ENCODE assay signal across 1 cellular context in the genomic region with DNA sequence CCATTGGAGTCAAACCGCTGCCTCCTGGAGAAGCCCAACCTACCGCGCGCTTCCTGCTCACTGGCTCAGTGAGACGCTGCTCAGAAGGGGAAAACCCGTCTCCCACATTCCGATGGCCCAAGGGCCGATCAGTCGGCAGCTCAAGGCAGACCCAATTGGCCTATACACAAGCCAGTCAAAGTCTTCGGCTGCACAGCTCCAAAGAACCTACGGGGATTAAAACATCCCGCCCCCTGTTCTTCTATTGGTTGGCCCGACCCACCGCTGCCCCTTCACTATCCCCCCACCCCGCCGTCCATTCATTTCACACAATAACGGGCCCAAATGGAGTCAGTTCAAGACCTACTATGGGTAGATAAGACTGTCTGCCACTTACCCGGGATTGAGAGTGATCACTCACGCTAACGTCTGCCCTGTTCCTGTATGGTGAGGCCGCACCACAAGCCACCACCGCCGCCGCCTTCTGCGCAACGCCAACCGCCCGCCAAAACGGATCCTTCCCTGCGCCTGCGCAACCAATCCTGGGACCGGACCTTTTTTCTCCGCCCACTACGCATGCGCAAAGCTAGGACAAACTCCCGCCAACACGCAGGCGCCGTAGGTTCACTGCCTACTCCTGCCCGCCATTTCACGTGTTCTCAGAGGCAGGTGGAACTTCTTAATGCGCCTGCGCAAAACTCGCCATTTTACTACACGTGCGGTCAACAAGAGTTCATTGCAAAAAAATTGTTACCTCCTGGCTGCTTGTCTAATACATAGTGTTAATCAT.
A peak's percentile ranks its signal among the peaks of the same experiment; 100 is the strongest.
TF ChIP-seq lines count a peak whose summit lies in the region.

A gene (minus strand): TSS at position 491 of the 769 bp plus-strand sequence. CDS start 22,472 bp downstream, outside the sequence.

TF ChIP-seq in K562, 482 proteins besides CTCF, POLR2A, EP300 and RAD21 (continued from another document and continues in another):
- TF ChIP-seq PTBP1 (IDR thresholded peaks at IDR 0.05; ENCODE audit: low read depth, low read length), result no peak
- TF ChIP-seq ZNF75A (CRISPR knock-in tag; IDR thresholded peaks at IDR 0.05), result no peak
- TF ChIP-seq ZNF436 (CRISPR knock-in tag; IDR thresholded peaks at IDR 0.05), result peak; percentile 34; the same call in 1 of the 2 replicates
- peak; percentile 48; the same call in 1 of the 2 replicates for TF ChIP-seq ZNF263 (CRISPR knock-in tag; IDR thresholded peaks at IDR 0.05; ENCODE audit: borderline replicate concordance)
- TF ChIP-seq NFIC (IDR thresholded peaks at IDR 0.05), result peak; percentile 17; the same call in 1 of the 2 replicates
- TF ChIP-seq ATF1 (CRISPR knock-in tag; IDR thresholded peaks at IDR 0.05), result no peak
- no peak; the same call in 1 of the 2 replicates for TF ChIP-seq ATF1 (tag; IDR thresholded peaks at IDR 0.05)
- TF ChIP-seq CBX5 (IDR thresholded peaks at IDR 0.05; ENCODE audit: borderline replicate concordance, low read depth), result no peak
- peak; percentile 73 for TF ChIP-seq ZFX (CRISPR knock-in tag; IDR thresholded peaks at IDR 0.05)
- TF ChIP-seq CHD1 (IDR thresholded peaks at IDR 0.05; ENCODE audit: low read length), result no peak
- TF ChIP-seq, protein P1, sequence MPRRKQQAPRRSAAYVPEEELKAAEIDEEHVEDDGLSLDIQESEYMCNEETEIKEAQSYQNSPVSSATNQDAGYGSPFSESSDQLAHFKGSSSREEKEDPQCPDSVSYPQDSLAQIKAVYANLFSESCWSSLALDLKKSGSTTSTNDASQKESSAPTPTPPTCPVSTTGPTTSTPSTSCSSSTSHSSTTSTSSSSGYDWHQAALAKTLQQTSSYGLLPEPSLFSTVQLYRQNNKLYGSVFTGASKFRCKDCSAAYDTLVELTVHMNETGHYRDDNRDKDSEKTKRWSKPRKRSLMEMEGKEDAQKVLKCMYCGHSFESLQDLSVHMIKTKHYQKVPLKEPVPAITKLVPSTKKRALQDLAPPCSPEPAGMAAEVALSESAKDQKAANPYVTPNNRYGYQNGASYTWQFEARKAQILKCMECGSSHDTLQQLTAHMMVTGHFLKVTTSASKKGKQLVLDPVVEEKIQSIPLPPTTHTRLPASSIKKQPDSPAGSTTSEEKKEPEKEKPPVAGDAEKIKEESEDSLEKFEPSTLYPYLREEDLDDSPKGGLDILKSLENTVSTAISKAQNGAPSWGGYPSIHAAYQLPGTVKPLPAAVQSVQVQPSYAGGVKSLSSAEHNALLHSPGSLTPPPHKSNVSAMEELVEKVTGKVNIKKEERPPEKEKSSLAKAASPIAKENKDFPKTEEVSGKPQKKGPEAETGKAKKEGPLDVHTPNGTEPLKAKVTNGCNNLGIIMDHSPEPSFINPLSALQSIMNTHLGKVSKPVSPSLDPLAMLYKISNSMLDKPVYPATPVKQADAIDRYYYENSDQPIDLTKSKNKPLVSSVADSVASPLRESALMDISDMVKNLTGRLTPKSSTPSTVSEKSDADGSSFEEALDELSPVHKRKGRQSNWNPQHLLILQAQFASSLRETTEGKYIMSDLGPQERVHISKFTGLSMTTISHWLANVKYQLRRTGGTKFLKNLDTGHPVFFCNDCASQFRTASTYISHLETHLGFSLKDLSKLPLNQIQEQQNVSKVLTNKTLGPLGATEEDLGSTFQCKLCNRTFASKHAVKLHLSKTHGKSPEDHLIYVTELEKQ (CRISPR knock-in tag; IDR thresholded peaks at IDR 0.05), result 0 out of 2 replicates have a peak, but pooled peaks have one; percentile 32
- TF ChIP-seq ZFP36 (IDR thresholded peaks at IDR 0.05; ENCODE audit: low read depth, low read length, partially characterized antibody), result no peak
- TF ChIP-seq GTF2F1 (IDR thresholded peaks at IDR 0.05; ENCODE audit: low read depth, low read length), result peak; percentile 58; the same call in 1 of the 2 replicates
- TF ChIP-seq TOE1 (IDR thresholded peaks at IDR 0.05; ENCODE audit: borderline replicate concordance), result no peak
- no peak for TF ChIP-seq TOE1 (CRISPR knock-in tag; IDR thresholded peaks at IDR 0.05; ENCODE audit: borderline replicate concordance, low read depth)
- TF ChIP-seq ZNF444 (CRISPR knock-in tag; IDR thresholded peaks at IDR 0.05), result no peak
- TF ChIP-seq TFAM (CRISPR knock-in tag; conservative IDR thresholded peaks at IDR 0.05), result no peak
- TF ChIP-seq ZNF274 (IDR thresholded peaks at IDR 0.05; ENCODE audit: borderline replicate concordance, low read depth, low read length), result no peak
- TF ChIP-seq SRF (CRISPR knock-in tag; IDR thresholded peaks at IDR 0.05), result no peak
- peak; percentile 67 for TF ChIP-seq GABPB1 (CRISPR knock-in tag; IDR thresholded peaks at IDR 0.05)
- TF ChIP-seq ESRRB (CRISPR knock-in tag; IDR thresholded peaks at IDR 0.05; ENCODE audit: borderline replicate concordance), result no peak
- TF ChIP-seq HNRNPLL (IDR thresholded peaks at IDR 0.05; ENCODE audit: low read depth, low read length, poor library complexity, severe bottlenecking), result peak; percentile 97
- TF ChIP-seq, protein P2, sequence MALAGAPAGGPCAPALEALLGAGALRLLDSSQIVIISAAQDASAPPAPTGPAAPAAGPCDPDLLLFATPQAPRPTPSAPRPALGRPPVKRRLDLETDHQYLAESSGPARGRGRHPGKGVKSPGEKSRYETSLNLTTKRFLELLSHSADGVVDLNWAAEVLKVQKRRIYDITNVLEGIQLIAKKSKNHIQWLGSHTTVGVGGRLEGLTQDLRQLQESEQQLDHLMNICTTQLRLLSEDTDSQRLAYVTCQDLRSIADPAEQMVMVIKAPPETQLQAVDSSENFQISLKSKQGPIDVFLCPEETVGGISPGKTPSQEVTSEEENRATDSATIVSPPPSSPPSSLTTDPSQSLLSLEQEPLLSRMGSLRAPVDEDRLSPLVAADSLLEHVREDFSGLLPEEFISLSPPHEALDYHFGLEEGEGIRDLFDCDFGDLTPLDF (CRISPR knock-in tag; IDR thresholded peaks at IDR 0.05), result peak; percentile 99
- peak; percentile 36 for TF ChIP-seq NFRKB (IDR thresholded peaks at IDR 0.05; ENCODE audit: low read depth)
- TF ChIP-seq ZBTB17 (CRISPR knock-in tag; IDR thresholded peaks at IDR 0.05), result no peak
- TF ChIP-seq TAF15 (IDR thresholded peaks at IDR 0.05; ENCODE audit: low read depth, low read length), result no peak
- TF ChIP-seq ELF1 (tag; IDR thresholded peaks at IDR 0.05), result peak; percentile 36; the same call in 1 of the 2 replicates
- TF ChIP-seq HDGF (IDR thresholded peaks at IDR 0.05), result no peak
- TF ChIP-seq SIN3A (IDR thresholded peaks at IDR 0.05; ENCODE audit: borderline replicate concordance in 2 of 2, control insufficient read depth in 1 of 2, low read depth in 2 of 2, low read length in 2 of 2), result peak in 1 of 2 experiments; percentile 54; a peak in 2 of 4 replicates
- TF ChIP-seq FOXJ3 (CRISPR knock-in tag; IDR thresholded peaks at IDR 0.05), result no peak
- TF ChIP-seq ARHGAP35 (IDR thresholded peaks at IDR 0.05; ENCODE audit: partially characterized antibody), result no peak
- TF ChIP-seq, protein P3, sequence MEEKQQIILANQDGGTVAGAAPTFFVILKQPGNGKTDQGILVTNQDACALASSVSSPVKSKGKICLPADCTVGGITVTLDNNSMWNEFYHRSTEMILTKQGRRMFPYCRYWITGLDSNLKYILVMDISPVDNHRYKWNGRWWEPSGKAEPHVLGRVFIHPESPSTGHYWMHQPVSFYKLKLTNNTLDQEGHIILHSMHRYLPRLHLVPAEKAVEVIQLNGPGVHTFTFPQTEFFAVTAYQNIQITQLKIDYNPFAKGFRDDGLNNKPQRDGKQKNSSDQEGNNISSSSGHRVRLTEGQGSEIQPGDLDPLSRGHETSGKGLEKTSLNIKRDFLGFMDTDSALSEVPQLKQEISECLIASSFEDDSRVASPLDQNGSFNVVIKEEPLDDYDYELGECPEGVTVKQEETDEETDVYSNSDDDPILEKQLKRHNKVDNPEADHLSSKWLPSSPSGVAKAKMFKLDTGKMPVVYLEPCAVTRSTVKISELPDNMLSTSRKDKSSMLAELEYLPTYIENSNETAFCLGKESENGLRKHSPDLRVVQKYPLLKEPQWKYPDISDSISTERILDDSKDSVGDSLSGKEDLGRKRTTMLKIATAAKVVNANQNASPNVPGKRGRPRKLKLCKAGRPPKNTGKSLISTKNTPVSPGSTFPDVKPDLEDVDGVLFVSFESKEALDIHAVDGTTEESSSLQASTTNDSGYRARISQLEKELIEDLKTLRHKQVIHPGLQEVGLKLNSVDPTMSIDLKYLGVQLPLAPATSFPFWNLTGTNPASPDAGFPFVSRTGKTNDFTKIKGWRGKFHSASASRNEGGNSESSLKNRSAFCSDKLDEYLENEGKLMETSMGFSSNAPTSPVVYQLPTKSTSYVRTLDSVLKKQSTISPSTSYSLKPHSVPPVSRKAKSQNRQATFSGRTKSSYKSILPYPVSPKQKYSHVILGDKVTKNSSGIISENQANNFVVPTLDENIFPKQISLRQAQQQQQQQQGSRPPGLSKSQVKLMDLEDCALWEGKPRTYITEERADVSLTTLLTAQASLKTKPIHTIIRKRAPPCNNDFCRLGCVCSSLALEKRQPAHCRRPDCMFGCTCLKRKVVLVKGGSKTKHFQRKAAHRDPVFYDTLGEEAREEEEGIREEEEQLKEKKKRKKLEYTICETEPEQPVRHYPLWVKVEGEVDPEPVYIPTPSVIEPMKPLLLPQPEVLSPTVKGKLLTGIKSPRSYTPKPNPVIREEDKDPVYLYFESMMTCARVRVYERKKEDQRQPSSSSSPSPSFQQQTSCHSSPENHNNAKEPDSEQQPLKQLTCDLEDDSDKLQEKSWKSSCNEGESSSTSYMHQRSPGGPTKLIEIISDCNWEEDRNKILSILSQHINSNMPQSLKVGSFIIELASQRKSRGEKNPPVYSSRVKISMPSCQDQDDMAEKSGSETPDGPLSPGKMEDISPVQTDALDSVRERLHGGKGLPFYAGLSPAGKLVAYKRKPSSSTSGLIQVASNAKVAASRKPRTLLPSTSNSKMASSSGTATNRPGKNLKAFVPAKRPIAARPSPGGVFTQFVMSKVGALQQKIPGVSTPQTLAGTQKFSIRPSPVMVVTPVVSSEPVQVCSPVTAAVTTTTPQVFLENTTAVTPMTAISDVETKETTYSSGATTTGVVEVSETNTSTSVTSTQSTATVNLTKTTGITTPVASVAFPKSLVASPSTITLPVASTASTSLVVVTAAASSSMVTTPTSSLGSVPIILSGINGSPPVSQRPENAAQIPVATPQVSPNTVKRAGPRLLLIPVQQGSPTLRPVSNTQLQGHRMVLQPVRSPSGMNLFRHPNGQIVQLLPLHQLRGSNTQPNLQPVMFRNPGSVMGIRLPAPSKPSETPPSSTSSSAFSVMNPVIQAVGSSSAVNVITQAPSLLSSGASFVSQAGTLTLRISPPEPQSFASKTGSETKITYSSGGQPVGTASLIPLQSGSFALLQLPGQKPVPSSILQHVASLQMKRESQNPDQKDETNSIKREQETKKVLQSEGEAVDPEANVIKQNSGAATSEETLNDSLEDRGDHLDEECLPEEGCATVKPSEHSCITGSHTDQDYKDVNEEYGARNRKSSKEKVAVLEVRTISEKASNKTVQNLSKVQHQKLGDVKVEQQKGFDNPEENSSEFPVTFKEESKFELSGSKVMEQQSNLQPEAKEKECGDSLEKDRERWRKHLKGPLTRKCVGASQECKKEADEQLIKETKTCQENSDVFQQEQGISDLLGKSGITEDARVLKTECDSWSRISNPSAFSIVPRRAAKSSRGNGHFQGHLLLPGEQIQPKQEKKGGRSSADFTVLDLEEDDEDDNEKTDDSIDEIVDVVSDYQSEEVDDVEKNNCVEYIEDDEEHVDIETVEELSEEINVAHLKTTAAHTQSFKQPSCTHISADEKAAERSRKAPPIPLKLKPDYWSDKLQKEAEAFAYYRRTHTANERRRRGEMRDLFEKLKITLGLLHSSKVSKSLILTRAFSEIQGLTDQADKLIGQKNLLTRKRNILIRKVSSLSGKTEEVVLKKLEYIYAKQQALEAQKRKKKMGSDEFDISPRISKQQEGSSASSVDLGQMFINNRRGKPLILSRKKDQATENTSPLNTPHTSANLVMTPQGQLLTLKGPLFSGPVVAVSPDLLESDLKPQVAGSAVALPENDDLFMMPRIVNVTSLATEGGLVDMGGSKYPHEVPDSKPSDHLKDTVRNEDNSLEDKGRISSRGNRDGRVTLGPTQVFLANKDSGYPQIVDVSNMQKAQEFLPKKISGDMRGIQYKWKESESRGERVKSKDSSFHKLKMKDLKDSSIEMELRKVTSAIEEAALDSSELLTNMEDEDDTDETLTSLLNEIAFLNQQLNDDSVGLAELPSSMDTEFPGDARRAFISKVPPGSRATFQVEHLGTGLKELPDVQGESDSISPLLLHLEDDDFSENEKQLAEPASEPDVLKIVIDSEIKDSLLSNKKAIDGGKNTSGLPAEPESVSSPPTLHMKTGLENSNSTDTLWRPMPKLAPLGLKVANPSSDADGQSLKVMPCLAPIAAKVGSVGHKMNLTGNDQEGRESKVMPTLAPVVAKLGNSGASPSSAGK (IDR thresholded peaks at IDR 0.05), result peak; percentile 92
- TF ChIP-seq ZNF224 (CRISPR knock-in tag; IDR thresholded peaks at IDR 0.05), result peak; percentile 27; the same call in 1 of the 2 replicates
- TF ChIP-seq NCOA6 (IDR thresholded peaks at IDR 0.05), result no peak
- TF ChIP-seq MXI1 (IDR thresholded peaks at IDR 0.05; ENCODE audit: low read depth, low read length), result 0 out of 2 replicates have a peak, but pooled peaks have one; percentile 34
- no peak for TF ChIP-seq BRCA1 (IDR thresholded peaks at IDR 0.05)
- TF ChIP-seq BRCA1 (CRISPR knock-in tag; IDR thresholded peaks at IDR 0.05), result no peak
- peak; percentile 92 for TF ChIP-seq POLR2G (IDR thresholded peaks at IDR 0.05; ENCODE audit: low read depth, low read length)
- 0 out of 2 replicates have a peak, but pooled peaks have one; percentile 40 for TF ChIP-seq LCOR (CRISPR knock-in tag; IDR thresholded peaks at IDR 0.05)
- no peak for TF ChIP-seq ILK (tag; IDR thresholded peaks at IDR 0.05; ENCODE audit: borderline replicate concordance, low read depth)
- TF ChIP-seq, protein P4, sequence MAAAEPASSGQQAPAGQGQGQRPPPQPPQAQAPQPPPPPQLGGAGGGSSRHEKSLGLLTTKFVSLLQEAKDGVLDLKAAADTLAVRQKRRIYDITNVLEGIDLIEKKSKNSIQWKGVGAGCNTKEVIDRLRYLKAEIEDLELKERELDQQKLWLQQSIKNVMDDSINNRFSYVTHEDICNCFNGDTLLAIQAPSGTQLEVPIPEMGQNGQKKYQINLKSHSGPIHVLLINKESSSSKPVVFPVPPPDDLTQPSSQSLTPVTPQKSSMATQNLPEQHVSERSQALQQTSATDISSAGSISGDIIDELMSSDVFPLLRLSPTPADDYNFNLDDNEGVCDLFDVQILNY (CRISPR knock-in tag; IDR thresholded peaks at IDR 0.05), result no peak
- peak in 1 of 2 experiments; percentile 65; a peak in 2 of 4 replicates for TF ChIP-seq FOXA3 (CRISPR knock-in tag; conservative IDR thresholded peaks at IDR 0.05 in 1 of 2, IDR thresholded peaks at IDR 0.05 in 1 of 2)
